ENCODE assay signal across 8 cellular contexts in genomic region chr5:5497132-5497748, GRCh38.
DNase-seq lines count a peak whose midpoint lies in the region; ATAC-seq and TF ChIP-seq lines count a peak whose summit lies in the region.

No MANE protein-coding gene starts in this region.

- H3K27ac ChIP-seq in prostate gland, result no peak overlapping the region

- H3K27me3 ChIP-seq in prostate gland (replicated peaks; ENCODE audit: insufficient read depth), result no peaks in the 10 kb centered on the region

- no peak for ATAC-seq in activated naive CD8-positive, alpha-beta T cell treated with anti-CD3 and anti-CD28 coated beads, Interleukin-2, amount 50 U/mL, for 24 hours
- ATAC-seq in HG02678 (IDR thresholded peaks at IDR 0.05; ENCODE audit: unreplicated experiment), result peak; percentile 49

- 35% methylated on average over 12 of the region's 12 CpGs for WGBS in prostate gland

- no peak for TF ChIP-seq POLR2A in prostate gland (IDR thresholded peaks at IDR 0.05)

- H3K27ac Mint-ChIP-seq in activated naive CD8-positive, alpha-beta T cell treated with anti-CD3 and anti-CD28 coated beads for 36 hours, result no peak overlapping the region
- H3K27ac Mint-ChIP-seq in activated naive CD8-positive, alpha-beta T cell treated with anti-CD3 and anti-CD28 coated beads, Interleukin-2, amount 50 U/mL, for 24 hours, result no peak overlapping the region

- no peaks in the 10 kb centered on the region for H3K36me3 Mint-ChIP-seq in activated naive CD8-positive, alpha-beta T cell treated with anti-CD3 and anti-CD28 coated beads for 36 hours
- H3K36me3 Mint-ChIP-seq in activated naive CD8-positive, alpha-beta T cell treated with anti-CD3 and anti-CD28 coated beads, Interleukin-2, amount 50 U/mL, for 24 hours (ENCODE audit: low read depth), result no peaks in the 10 kb centered on the region

- DNase-seq in activated naive CD8-positive, alpha-beta T cell treated with anti-CD3 and anti-CD28 coated beads for 36 hours, result peak; percentile 12
- no peak for DNase-seq in activated naive CD8-positive, alpha-beta T cell treated with anti-CD3 and anti-CD28 coated beads, Interleukin-2, amount 50 U/mL, for 24 hours
- DNase-seq in NCI-H2171 (lab: John Stamatoyannopoulos, UW) (peak; percentile 9), head of caudate nucleus (peak; percentile 54 to 90 (median 74)), prostate gland (ENCODE audit: low spot score) (peak; percentile 24)
- DNase-seq in activated CD4-positive, alpha-beta T cell treated with anti-CD3 and anti-CD28 coated beads, Interleukin-2, amount 50 U/mL, for 48 hours, result peak; percentile 19 to 24
- no peak for DNase-seq in effector CD4-positive, alpha-beta T cell

- intact Hi-C loops in head of caudate nucleus (cut with DNase I), result loop anchor here (10.0 kb wide), 1 partner anchor 1088 kb away; no protein-coding TSS in a partner anchor
- intact Hi-C loops in prostate gland (cut with DNase I), result loop anchor here (10.0 kb wide), 4 partner anchors 388 to 1248 kb away; partner anchors contain the start of gene TENT4A

- H3K9me3 Mint-ChIP-seq in activated naive CD8-positive, alpha-beta T cell treated with anti-CD3 and anti-CD28 coated beads for 36 hours, result no peaks in the 10 kb centered on the region
- no peaks in the 10 kb centered on the region for H3K9me3 Mint-ChIP-seq in activated naive CD8-positive, alpha-beta T cell treated with anti-CD3 and anti-CD28 coated beads, Interleukin-2, amount 50 U/mL, for 24 hours

- TF ChIP-seq CTCF in prostate gland (IDR thresholded peaks at IDR 0.05), result peak; percentile 14 to 66 (median 54)

- no peaks in the 10 kb centered on the region for H3K4me1 ChIP-seq in prostate gland (replicated peaks)

- H3K4me3 ChIP-seq in prostate gland, result no peak overlapping the region

- no peak overlapping the region for H3K4me3 Mint-ChIP-seq in activated naive CD8-positive, alpha-beta T cell treated with anti-CD3 and anti-CD28 coated beads for 36 hours
- H3K4me3 Mint-ChIP-seq in activated naive CD8-positive, alpha-beta T cell treated with anti-CD3 and anti-CD28 coated beads, Interleukin-2, amount 50 U/mL, for 24 hours, result no peak overlapping the region

- no peaks in the 10 kb centered on the region for H3K9me3 ChIP-seq in prostate gland

- peaks cover 24% of the 10 kb centered on the region for H3K27me3 Mint-ChIP-seq in activated naive CD8-positive, alpha-beta T cell treated with anti-CD3 and anti-CD28 coated beads for 36 hours
- peaks cover 25% of the 10 kb centered on the region for H3K27me3 Mint-ChIP-seq in activated naive CD8-positive, alpha-beta T cell treated with anti-CD3 and anti-CD28 coated beads, Interleukin-2, amount 50 U/mL, for 24 hours

- H3K36me3 ChIP-seq in prostate gland, result no peaks in the 10 kb centered on the region

- H3K4me1 Mint-ChIP-seq in activated naive CD8-positive, alpha-beta T cell treated with anti-CD3 and anti-CD28 coated beads for 36 hours, result peaks cover 7% of the 10 kb centered on the region
- H3K4me1 Mint-ChIP-seq in activated naive CD8-positive, alpha-beta T cell treated with anti-CD3 and anti-CD28 coated beads, Interleukin-2, amount 50 U/mL, for 24 hours, result peaks cover 16% of the 10 kb centered on the region

Comparison
In these comparisons a context has a peak if more than half of its experiments do, and no peak if none do; other contexts are left out.
1. DNase-seq: peak in activated naive CD8-positive, alpha-beta T cell treated with anti-CD3 and anti-CD28 coated beads for 36 hours (single experiment), NCI-H2171 (single experiment), activated CD4-positive, alpha-beta T cell treated with anti-CD3 and anti-CD28 coated beads, Interleukin-2, amount 50 U/mL, for 48 hours (2 of 2), head of caudate nucleus (42 of 42) and prostate gland (single experiment); none in activated naive CD8-positive, alpha-beta T cell treated with anti-CD3 and anti-CD28 coated beads, Interleukin-2, amount 50 U/mL, for 24 hours (single experiment) and effector CD4-positive, alpha-beta T cell (single experiment).